Comparison of ENCODE assay signal across 8 cellular contexts in the genomic region with DNA sequence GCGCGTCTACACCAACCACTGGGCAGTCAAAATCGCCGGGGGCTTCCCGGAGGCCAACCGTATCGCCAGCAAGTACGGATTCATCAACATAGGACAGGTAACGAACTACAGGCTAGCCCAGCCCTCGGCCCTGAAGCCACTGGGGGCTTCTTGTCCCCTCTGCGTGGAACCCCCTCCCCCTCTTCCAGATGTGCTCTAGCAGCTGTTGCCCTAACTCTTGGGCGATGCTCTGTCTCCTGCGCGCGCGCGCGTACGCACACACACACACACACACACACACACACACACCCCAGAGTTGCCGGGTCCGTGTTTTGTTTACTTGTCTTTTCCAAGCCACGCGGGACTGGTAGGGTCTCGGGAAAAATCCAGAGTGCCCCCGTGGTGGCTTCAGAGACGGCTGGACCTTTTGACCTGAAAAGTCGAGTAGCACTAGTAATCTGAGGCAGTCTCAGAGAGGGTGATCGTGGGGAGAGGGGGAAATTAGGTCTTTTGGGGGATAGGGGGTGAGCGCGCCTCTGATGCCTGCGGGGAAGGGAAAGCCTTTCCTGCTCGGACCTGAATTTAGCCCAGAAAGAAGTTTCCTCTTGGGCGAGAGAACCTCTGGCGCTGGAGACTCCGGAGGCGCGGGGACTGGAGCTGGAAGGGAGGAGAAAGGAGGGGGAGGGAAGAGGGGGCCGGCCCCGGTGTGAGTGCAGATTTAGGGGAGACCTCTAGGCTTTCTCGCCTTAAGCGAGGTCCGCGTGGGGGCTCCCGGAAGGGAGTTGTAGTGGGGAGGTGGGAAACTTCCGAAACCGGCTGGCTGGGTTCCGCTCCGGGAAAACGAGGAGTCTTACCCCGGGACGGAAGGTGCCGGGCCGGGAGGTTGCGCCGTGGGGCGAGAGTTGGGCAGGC. TPM values are rescaled to one million over a fixed set of nuclear protein-coding genes. Genes with fewer than 3 reads are reported as not detected.
DNase-seq lines count a peak whose midpoint lies in the region; ATAC-seq and TF ChIP-seq lines count a peak whose summit lies in the region.

No MANE protein-coding gene starts in this region.

- no peak for ATAC-seq in activated CD4-positive, CD25-positive, alpha-beta regulatory T cell treated with anti-CD3 and anti-CD28 coated beads, Interleukin-2, amount 50 U/mL, for 24 hours
- ATAC-seq in GM18519 (IDR thresholded peaks at IDR 0.05; ENCODE audit: low FRiP score, unreplicated experiment), result no peak
- ATAC-seq in GM18873 (IDR thresholded peaks at IDR 0.05; ENCODE audit: low FRiP score, unreplicated experiment), result no peak

- peaks cover 4% of the 10 kb centered on the region for H3K36me3 Mint-ChIP-seq in endothelial cell (ENCODE audit: low read depth, unreplicated experiment)
- H3K36me3 Mint-ChIP-seq in mesothelial cell of epicardium, result no peaks in the 10 kb centered on the region

- H3K27me3 Mint-ChIP-seq in endothelial cell (ENCODE audit: unreplicated experiment) (no peaks in the 10 kb centered on the region), mesothelial cell of epicardium (ENCODE audit: low read depth) (peaks cover 33% of the 10 kb centered on the region)

- H3K4me3 Mint-ChIP-seq in endothelial cell (ENCODE audit: unreplicated experiment) (peak overlapping the region; percentile 97), mesothelial cell of epicardium (peak overlapping the region; percentile 87)

- intact Hi-C loops in stomach (cut with DNase I; ENCODE audit: low total_unique reads), result no loop called here

- H3K27ac Mint-ChIP-seq in endothelial cell (ENCODE audit: unreplicated experiment) (peak overlapping the region; percentile 49), mesothelial cell of epicardium (peak overlapping the region; percentile 70)

- peak; percentile 36 for DNase-seq in activated CD4-positive, CD25-positive, alpha-beta regulatory T cell treated with anti-CD3 and anti-CD28 coated beads, Interleukin-2, amount 50 U/mL, for 72 hours
- DNase-seq in activated CD4-positive, alpha-beta T cell treated with anti-CD3 and anti-CD28 coated beads, Interleukin-2, amount 50 U/mL, for 1 hour, result peak; percentile 31
- peak; percentile 35 for DNase-seq in endothelial cell (ENCODE audit: low spot score)
- DNase-seq in mesothelial cell of epicardium (ENCODE audit: low spot score in 2 of 2, unreplicated experiment in 2 of 2), result peak; percentile 24 to 51
- no peak for DNase-seq in stomach

- TF ChIP-seq EP300 in stomach (IDR thresholded peaks at IDR 0.05), result no peak

- no peaks in the 10 kb centered on the region for H3K36me3 ChIP-seq in stomach

- H3K4me1 Mint-ChIP-seq in endothelial cell (ENCODE audit: unreplicated experiment), result peaks cover 15% of the 10 kb centered on the region
- H3K4me1 Mint-ChIP-seq in mesothelial cell of epicardium, result peaks cover 56% of the 10 kb centered on the region

- no peaks in the 10 kb centered on the region for H3K9me3 ChIP-seq in stomach

- 1% methylated on average over 42 to 56 of the region's 56 CpGs for WGBS in stomach, 5 donors

- H3K4me3 ChIP-seq in stomach, result peak overlapping the region; percentile 61 to 81 (median 76)

- TF ChIP-seq CTCF in endothelial cell (IDR thresholded peaks at IDR 0.05; ENCODE audit: unreplicated experiment) (no peak), mesothelial cell of epicardium (IDR thresholded peaks at IDR 0.05; ENCODE audit: unreplicated experiment) (no peak), stomach (IDR thresholded peaks at IDR 0.05) (no peak)

- peaks cover 0 to 33% (median 22%) of the 10 kb centered on the region in 3 donors for H3K27me3 ChIP-seq in stomach

- H3K9me3 Mint-ChIP-seq in endothelial cell (ENCODE audit: unreplicated experiment) (no peaks in the 10 kb centered on the region), mesothelial cell of epicardium (no peaks in the 10 kb centered on the region)

- H3K27ac ChIP-seq in stomach, result peak overlapping the region; percentile 67 to 89 (median 80)

- peaks cover 19 to 42% (median 30%) of the 10 kb centered on the region in 4 donors for H3K4me1 ChIP-seq in stomach

- TF ChIP-seq POLR2A in stomach (IDR thresholded peaks at IDR 0.05), result no peak

RNA-seq across cellular contexts. Expression of a gene that starts 1.0 kb away (rescaled TPM):
- total RNA-seq in endothelial cell (ENCODE audit: unreplicated experiment), result 3.1 TPM
- 13.5 to 15.7 TPM (median 14.6 TPM) in 3 replicates for total RNA-seq in mesothelial cell of epicardium
- 10 to 100 TPM in 3 of 5 donors, 1 to 10 TPM in 2; 1.8 to 86.3 (median 14.7) TPM for total RNA-seq in stomach
- polyA plus RNA-seq in stomach, result 1 to 10 TPM in 1 of 3 donors, under 1 TPM in 2; 0.37 to 1.0 (median 0.61) TPM
